In genomic region chr15:76060098-76060989, GRCh38 we compare ENCODE assay signal across 8 cellular contexts. TPM values are rescaled to one million over a fixed set of nuclear protein-coding genes. Genes with fewer than 3 reads are reported as not detected.
DNase-seq lines count a peak whose midpoint lies in the region; ATAC-seq, FAIRE-seq and TF ChIP-seq lines count a peak whose summit lies in the region.

No MANE protein-coding gene starts in this region.

- peak overlapping the region; percentile 24 for H3K9ac ChIP-seq in mucosa of stomach (ENCODE audit: low read length)

- TF ChIP-seq CTCF in Peyer's patch (IDR thresholded peaks at IDR 0.05) (no peak), bronchial epithelial cell (IDR thresholded peaks at IDR 0.05; ENCODE audit: insufficient read depth, low read length, severe bottlenecking) (no peak), upper lobe of left lung (IDR thresholded peaks at IDR 0.05) (no peak)

- no peak for TF ChIP-seq POLR2A in Peyer's patch (IDR thresholded peaks at IDR 0.05)
- no peak for TF ChIP-seq POLR2A in upper lobe of left lung (IDR thresholded peaks at IDR 0.05)

- H3K4me3 ChIP-seq in GM08714 (ENCODE audit: low read length), result peak overlapping the region; percentile 66
- peak overlapping the region; percentile 27 to 71 (median 62) for H3K4me3 ChIP-seq in Peyer's patch
- peak overlapping the region; percentile 57 for H3K4me3 ChIP-seq in bronchial epithelial cell (ENCODE audit: low read depth, low read length)
- H3K4me3 ChIP-seq in mucosa of stomach (ENCODE audit: low read length), result no peak overlapping the region
- H3K4me3 ChIP-seq in upper lobe of left lung, result peak overlapping the region; percentile 38 to 86 (median 74)

- ATAC-seq in upper lobe of left lung (ENCODE audit: low FRiP score in 2 of 2) (no peak), HG02981 (IDR thresholded peaks at IDR 0.05; ENCODE audit: unreplicated experiment) (no peak)

- H3K36me3 ChIP-seq in Peyer's patch (no peaks in the 10 kb centered on the region), bronchial epithelial cell (ENCODE audit: control insufficient read depth, insufficient read depth, low read length) (no peaks in the 10 kb centered on the region), mucosa of stomach (ENCODE audit: control insufficient read depth, insufficient read depth, low read length) (no peaks in the 10 kb centered on the region), upper lobe of left lung (no peaks in the 10 kb centered on the region)

- no peak for TF ChIP-seq EP300 in upper lobe of left lung (IDR thresholded peaks at IDR 0.05)

- H3K27me3 ChIP-seq in Peyer's patch (no peaks in the 10 kb centered on the region), bronchial epithelial cell (ENCODE audit: control insufficient read depth, insufficient read depth, low read length) (peaks cover 14% of the 10 kb centered on the region), mucosa of stomach (ENCODE audit: control insufficient read depth, insufficient read depth, low read length) (peaks cover 44% of the 10 kb centered on the region), upper lobe of left lung (no peaks in the 10 kb centered on the region)

- H3K4me1 ChIP-seq in Peyer's patch (peaks cover 0 to 9% (median 3%) of the 10 kb centered on the region in 4 donors), mucosa of stomach (ENCODE audit: control insufficient read depth, insufficient read depth, low read length) (peaks cover 15% of the 10 kb centered on the region), upper lobe of left lung (peaks cover 23 to 37% (median 26%) of the 10 kb centered on the region in 4 donors)

- no peaks in the 10 kb centered on the region for H3K9me3 ChIP-seq in Peyer's patch
- no peaks in the 10 kb centered on the region for H3K9me3 ChIP-seq in mucosa of stomach (ENCODE audit: control insufficient read depth, low read length)
- H3K9me3 ChIP-seq in upper lobe of left lung, result no peaks in the 10 kb centered on the region

- DNase-seq in Peyer's patch (no peak), bronchial epithelial cell (ENCODE audit: low read depth) (no peak), upper lobe of left lung (no peak), HuH-7 (ENCODE audit: low spot score) (no peak), NCI-H774 (lab: John Stamatoyannopoulos, UW) (no peak)

- H3K27ac ChIP-seq in Peyer's patch (no peak overlapping the region), upper lobe of left lung (no peak overlapping the region)

- 29 to 36% methylated on average over 10 to 18 of the region's 21 CpGs for WGBS in upper lobe of left lung, 2 donors

- FAIRE-seq in bronchial epithelial cell (lab: Jason Lieb, UNC), result no peak

RNA-seq across cellular contexts. Expression of gene TMEM266, which starts 0.6 kb away (rescaled TPM):
- not detected for total RNA-seq in Peyer's patch
- under 0.01 TPM in 2 replicates for total RNA-seq in bronchial epithelial cell
- 1 to 10 TPM in 3 of 6 donors, under 1 TPM in 2, not detected in 1; 0.59 to 2.4 (median 1.2) TPM for total RNA-seq in upper lobe of left lung

RNA-seq across cellular contexts. Expression of gene NRG4, which starts 48.1 kb away (rescaled TPM):
- total RNA-seq in Peyer's patch (not detected), bronchial epithelial cell (0.13 TPM in 1 of 2 replicates, not detected in the other), upper lobe of left lung (1 to 10 TPM in 3 of 6 donors, under 1 TPM in 1, not detected in 2; 0.54 to 4.4 (median 1.7) TPM)
